In genomic region chr20:4633780-4634179, GRCh38 we compare ENCODE assay signal across 12 cellular contexts. TPM values are rescaled to one million over a fixed set of nuclear protein-coding genes. Genes with fewer than 3 reads are reported as not detected.
A peak's percentile ranks its signal among the peaks of the same experiment; 100 is the strongest.
DNase-seq lines count a peak whose midpoint lies in the region; ATAC-seq and TF ChIP-seq lines count a peak whose summit lies in the region.
"Had no signal": no experiment of that assay in that cellular context is flagged by ENCODE, and none has a peak within 500 bp of the region (broad histone marks: within the 10 kb centered on the region; RNA-seq: fewer than 3 reads in every experiment).

No MANE protein-coding gene starts in this region.

- DNase-seq in AG08395 (ENCODE audit: low spot score) (peak; percentile 80), HT1080 (ENCODE audit: low read depth) (peak; percentile 92), brain microvascular endothelial cell (peak; percentile 75), left lung (no peak), NCI-H345 (lab: John Stamatoyannopoulos, UW) (no peak), HAP-1 (ENCODE audit: low spot score in 2 of 2) (no peak)
- DNase-seq: activated CD4-positive, alpha-beta T cell treated with anti-CD3 and anti-CD28 coated beads, Interleukin-2, amount 50 U/mL, for 1 hour; CD8-positive, alpha-beta T cell; erythroblast; NCI-H1417 treated with DMSO at 0.1 percent for 48 hours had no signal

- H3K9me3 ChIP-seq in left lung = no peaks in the 10 kb centered on the region
- H3K9me3 ChIP-seq in HAP-1 = no peaks in the 10 kb centered on the region

- ATAC-seq in left lung = peak; percentile 65
- no peak for ATAC-seq in HG02885 (IDR thresholded peaks at IDR 0.05; ENCODE audit: poor library complexity, unreplicated experiment)
- no peak for ATAC-seq in GM19397 (IDR thresholded peaks at IDR 0.05; ENCODE audit: unreplicated experiment)
- ATAC-seq: CD8-positive, alpha-beta T cell had no signal

- H3K27me3 ChIP-seq in brain microvascular endothelial cell (replicated peaks) = no peaks in the 10 kb centered on the region
- H3K27me3 ChIP-seq in left lung = no peaks in the 10 kb centered on the region
- H3K27me3 ChIP-seq in HAP-1 (ENCODE audit: low read depth) = no peaks in the 10 kb centered on the region

- H3K4me3 ChIP-seq in brain microvascular endothelial cell (ENCODE audit: low read depth, low read length) (no peak overlapping the region), left lung (no peak overlapping the region), HAP-1 (no peak overlapping the region)

- H3K36me3 ChIP-seq in brain microvascular endothelial cell (replicated peaks) = no peaks in the 10 kb centered on the region
- no peaks in the 10 kb centered on the region for H3K36me3 ChIP-seq in left lung
- H3K36me3 ChIP-seq in HAP-1 (replicated peaks) = no peaks in the 10 kb centered on the region

- H3K4me1 ChIP-seq in left lung (peaks cover 0 to 18% of the 10 kb centered on the region in 2 donors), HAP-1 (peaks cover 3% of the 10 kb centered on the region; the same call in 1 of the 2 replicates)

- in situ Hi-C loops in brain microvascular endothelial cell (cut with HindIII; ENCODE audit: low pct_ligation_motif_present, low sequenced_read_pairs) = no loop called here
- in situ Hi-C loops in HAP-1 (cut with MboI; ENCODE audit: low sequenced_read_pairs) = no loop called here

- H3K27ac ChIP-seq in brain microvascular endothelial cell (peak overlapping the region; percentile 40), left lung (peak overlapping the region in 1 of 2 donors; percentile 53)

- intact Hi-C loops in left lung (cut with DNase I) = no loop called here

- TF ChIP-seq CTCF in brain microvascular endothelial cell (IDR thresholded peaks at IDR 0.05; ENCODE audit: low read depth, low read length, missing control alignments) (no peak), left lung (IDR thresholded peaks at IDR 0.05) (no peak)

RNA-seq across cellular contexts. Expression of gene PRNP, which starts 52.5 kb away (rescaled TPM):
- total RNA-seq in HT1080 (2014; rRNA removed; shearing (Covaris generic)) = 235 and 365 TPM in 2 replicates
- 427 and 471 TPM in 2 replicates for polyA plus RNA-seq in HT1080 (2015; cell fraction: cytosol; rRNA removed)
- polyA plus RNA-seq in HT1080 (2015; cell fraction: nucleus; rRNA removed) = 379 and 393 TPM in 2 replicates
- total RNA-seq in left lung = 10 to 100 TPM; 69.8 to 91.8 TPM

Comparison
In these comparisons a context has a peak if more than half of its experiments do, and no peak if none do; other contexts are left out.
1. DNase-seq: peak in AG08395 (single experiment), HT1080 (single experiment) and brain microvascular endothelial cell (single experiment); none in left lung (0 of 2), NCI-H345 (single experiment) and HAP-1 (0 of 2).